Comparison of ENCODE assay signal across 8 cellular contexts in the genomic region with DNA sequence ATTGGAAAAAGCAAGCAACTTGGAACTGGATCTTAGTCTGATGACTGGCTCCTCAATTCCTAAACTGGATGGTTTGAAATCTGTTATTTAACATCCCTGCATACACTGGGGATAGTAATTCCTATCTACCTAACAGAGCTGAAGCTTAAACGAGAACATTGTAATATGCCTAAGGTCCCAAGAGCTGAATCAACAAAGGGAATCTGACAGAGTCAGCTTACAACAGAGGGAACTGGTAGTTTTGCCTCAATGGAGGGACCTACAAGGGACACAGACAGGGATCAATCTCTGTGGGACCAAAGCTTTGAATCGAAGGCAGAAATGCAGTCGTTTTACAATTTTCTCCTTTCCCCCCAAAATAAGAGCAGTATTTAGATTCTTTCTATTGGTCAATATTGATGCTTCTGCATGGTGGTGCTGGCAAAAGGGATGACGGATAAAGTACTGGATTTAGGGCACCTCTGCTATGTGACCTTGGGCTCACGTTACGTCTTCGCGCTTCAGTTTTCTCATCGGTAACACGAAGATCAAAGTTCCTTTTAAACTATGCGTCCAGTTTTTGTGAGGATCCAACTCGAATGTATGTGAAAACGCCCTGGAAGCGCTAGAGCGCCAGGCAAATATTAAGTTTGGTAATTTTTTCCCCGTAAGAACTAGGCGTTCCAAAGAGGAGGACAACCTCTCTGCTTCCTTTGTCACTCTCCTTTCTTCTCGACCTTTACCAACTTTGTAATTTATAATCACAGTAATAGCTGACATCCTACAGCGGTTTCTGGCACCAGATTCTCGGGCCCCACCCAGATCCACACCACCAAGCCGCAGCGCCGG. TPM values are rescaled to one million over a fixed set of nuclear protein-coding genes. Genes with fewer than 3 reads are reported as not detected.
DNase-seq lines count a peak whose midpoint lies in the region; ATAC-seq and TF ChIP-seq lines count a peak whose summit lies in the region.

No MANE protein-coding gene starts in this region.

- intact Hi-C loops in adrenal gland (cut with DNase I): loop anchor here (5.0 kb wide), 2 partner anchors 81 to 91 kb away; no protein-coding TSS in a partner anchor

- TF ChIP-seq POLR2A in adrenal gland (IDR thresholded peaks at IDR 0.05): peak in 1 of 2 donors; percentile 57
- no peak for TF ChIP-seq POLR2A in suprapubic skin (IDR thresholded peaks at IDR 0.05)

- DNase-seq in H9 (no peak), adrenal gland (peak in 3 of 7 donors; percentile 29 to 35 (median 31)), iris pigment epithelial cell (ENCODE audit: low read depth) (peak; percentile 41), suprapubic skin (ENCODE audit: low spot score in 2 of 2) (peak in 1 of 2 donors; percentile 29), NCI-H1417 (lab: John Stamatoyannopoulos, UW) (no peak), NCI-H1417 treated with DMSO at 0.1 percent for 48 hours (lab: John Stamatoyannopoulos, UW) (no peak), NCI-H146 (lab: John Stamatoyannopoulos, UW) (no peak)

- peak overlapping the region; percentile 96 for H3K4me2 ChIP-seq in H9 (ENCODE audit: insufficient read depth, insufficient read length, low read length)

- H3K27ac ChIP-seq in H9 (ENCODE audit: insufficient read length, low read depth, low read length) (no peak overlapping the region), adrenal gland (peak overlapping the region; percentile 49 to 92 (median 76)), suprapubic skin (peak overlapping the region; percentile 86)

- no peak for TF ChIP-seq EP300 in suprapubic skin (IDR thresholded peaks at IDR 0.05)

- no peak overlapping the region for H3T11ph ChIP-seq in H9 (ENCODE audit: low read length)

- no peak overlapping the region for H2BK12ac ChIP-seq in H9 (ENCODE audit: insufficient read length, low read depth, low read length)

- no peaks in the 10 kb centered on the region; a peak in 1 of 5 replicates for H3K9me3 Mint-ChIP-seq in H9

- WGBS in H9 (ENCODE audit: extremely low coverage, insufficient read length, low lambda C conversion rate): no CpG with 5 or more reads among the region's 23 CpGs
- WGBS in adrenal gland, 4 donors: 1 to 3% (median 2%) methylated on average over 23 of the region's 23 CpGs
- whole genome bisulfite sequencing in suprapubic skin: 3% methylated on average over 23 of the region's 23 CpGs

- peaks cover 22% of the 10 kb centered on the region for H3K27me3 Mint-ChIP-seq in H9 (ENCODE audit: low read depth)

- no peak for ATAC-seq in HG03139 (IDR thresholded peaks at IDR 0.05; ENCODE audit: unreplicated experiment)

- H3K4me1 Mint-ChIP-seq in H9: peaks cover 8 to 9% of the 10 kb centered on the region in 2 experiments

- H3K36me3 Mint-ChIP-seq in H9 (ENCODE audit: insufficient read depth in 1 of 3, low read depth in 3 of 3): peaks cover 3 to 10% (median 7%) of the 10 kb centered on the region in 3 experiments; a peak in 6 of 7 replicates

- H3K14ac ChIP-seq in H9 (ENCODE audit: insufficient read depth, low read length): no peak overlapping the region

- no peaks in the 10 kb centered on the region for H4K20me1 ChIP-seq in H9 (ENCODE audit: control insufficient read depth, insufficient read depth, insufficient read length)

- peak overlapping the region; percentile 86 for H3K9ac ChIP-seq in H9 (ENCODE audit: extremely low read depth, insufficient read length, low read length)

- no peak overlapping the region for H3K4me3 Mint-ChIP-seq in H9

- H3K27ac Mint-ChIP-seq in H9: no peak overlapping the region

- H3K27me3 ChIP-seq in H9 (ENCODE audit: insufficient read depth, low read length) (peaks cover 4% of the 10 kb centered on the region; the same call in 1 of the 2 replicates), adrenal gland (no peaks in the 10 kb centered on the region), suprapubic skin (no peaks in the 10 kb centered on the region)

- no peak overlapping the region for H3K23ac ChIP-seq in H9 (ENCODE audit: insufficient read length, low read depth, low read length)

- H3K36me3 ChIP-seq in adrenal gland (replicated peaks in 1 of 2) (no peaks in the 10 kb centered on the region), suprapubic skin (no peaks in the 10 kb centered on the region)

- H2BK20ac ChIP-seq in H9 (ENCODE audit: low read depth, low read length, poor library complexity, severe bottlenecking): no peak overlapping the region

- H3K23me2 ChIP-seq in H9 (ENCODE audit: insufficient read length, low read depth, low read length, poor library complexity, severe bottlenecking): peaks cover 3% of the 10 kb centered on the region

- H2AK5ac ChIP-seq in H9 (ENCODE audit: insufficient read length, low read length): no peak overlapping the region

- no peak overlapping the region for H3K18ac ChIP-seq in H9 (ENCODE audit: insufficient read length, low read depth, low read length)

- no peak overlapping the region for H2BK5ac ChIP-seq in H9 (ENCODE audit: insufficient read length, low read length)

- no peak overlapping the region for H3K56ac ChIP-seq in H9 (ENCODE audit: insufficient read length, low read depth, low read length)

- H4K5ac ChIP-seq in H9 (ENCODE audit: insufficient read length, low read depth, low read length): no peak overlapping the region

- no peaks in the 10 kb centered on the region; the same call in 1 of the 2 replicates for H3K79me2 ChIP-seq in H9 (ENCODE audit: insufficient read depth, low read length)

- no peaks in the 10 kb centered on the region for H3K79me1 ChIP-seq in H9 (ENCODE audit: insufficient read depth, low read depth, low read length, poor library complexity, severe bottlenecking)

- no peak overlapping the region for H4K8ac ChIP-seq in H9 (replicated peaks; ENCODE audit: insufficient read length, low read depth, low read length)

- H3K9me3 ChIP-seq in H9 (ENCODE audit: control insufficient read depth, low read depth, low read length) (no peaks in the 10 kb centered on the region), adrenal gland (replicated peaks in 1 of 3) (no peaks in the 10 kb centered on the region), suprapubic skin (no peaks in the 10 kb centered on the region)

- no peak overlapping the region for H2AFZ ChIP-seq in H9 (ENCODE audit: low read length)

- no peak overlapping the region for H2BK15ac ChIP-seq in H9 (ENCODE audit: low read depth, low read length)

- H3K4me1 ChIP-seq in H9 (ENCODE audit: insufficient read depth, low read length) (no peaks in the 10 kb centered on the region), adrenal gland (replicated peaks in 1 of 2) (peaks cover 8 to 33% of the 10 kb centered on the region in 2 donors), suprapubic skin (peaks cover 60% of the 10 kb centered on the region)

- TF ChIP-seq CTCF in H9 (conservative IDR thresholded peaks at IDR 0.05) (no peak), adrenal gland (IDR thresholded peaks at IDR 0.05) (no peak), suprapubic skin (IDR thresholded peaks at IDR 0.05) (no peak)

- H4K91ac ChIP-seq in H9 (ENCODE audit: insufficient read length, low read depth, low read length): no peak overlapping the region

- H3K4me3 ChIP-seq in adrenal gland: peak overlapping the region in 3 of 4 donors; percentile 27 to 97 (median 66)
- H3K4me3 ChIP-seq in suprapubic skin: peak overlapping the region; percentile 100

- H3K4ac ChIP-seq in H9 (ENCODE audit: low read depth, low read length): no peak overlapping the region

- H2BK120ac ChIP-seq in H9 (ENCODE audit: low read depth, low read length, poor library complexity, severe bottlenecking): no peak overlapping the region

RNA-seq across cellular contexts. Expression of a gene that starts 1.1 kb away (rescaled TPM):
- total RNA-seq in H9 (2021) (82.1 and 84.2 TPM in 2 replicates), adrenal gland (100 to 1,000 TPM in 5 of 8 donors, 10 to 100 TPM in 3; 80.4 to 154 (median 106) TPM), suprapubic skin (100 to 1,000 TPM in 3 of 4 donors, 10 to 100 TPM in 1; 71.5 to 108 (median 105) TPM)
- 100 to 1,000 TPM in 2 of 3 donors, 10 to 100 TPM in 1; 68.1 to 117 (median 102) TPM for polyA plus RNA-seq in adrenal gland

RNA-seq across cellular contexts. Expression of a gene that starts 2.4 kb away (rescaled TPM):
- total RNA-seq in H9 (2021) (9.4 and 9.5 TPM in 2 replicates), adrenal gland (10 to 100 TPM in 6 of 8 donors, 1 to 10 TPM in 2; 8.3 to 20.2 (median 13.0) TPM), suprapubic skin (10 to 100 TPM; 15.3 to 22.7 (median 18.9) TPM)
- polyA plus RNA-seq in adrenal gland: 10 to 100 TPM in 1 of 3 donors, 1 to 10 TPM in 2; 4.3 to 11.8 (median 8.3) TPM

RNA-seq across cellular contexts. Expression of a gene that starts 50.1 kb away (rescaled TPM):
- total RNA-seq in H9 (2021) (not detected in 2 replicates), adrenal gland (under 1 TPM in 3 of 8 donors, not detected in 5; 0.14 to 0.28 (median 0.18) TPM), suprapubic skin (1 to 10 TPM; 1.4 to 7.1 (median 5.4) TPM)
- polyA plus RNA-seq in adrenal gland: under 1 TPM in 2 of 3 donors, not detected in 1; 0.24 TPM
